Comparison of ENCODE assay signal across 15 cellular contexts in the genomic region with DNA sequence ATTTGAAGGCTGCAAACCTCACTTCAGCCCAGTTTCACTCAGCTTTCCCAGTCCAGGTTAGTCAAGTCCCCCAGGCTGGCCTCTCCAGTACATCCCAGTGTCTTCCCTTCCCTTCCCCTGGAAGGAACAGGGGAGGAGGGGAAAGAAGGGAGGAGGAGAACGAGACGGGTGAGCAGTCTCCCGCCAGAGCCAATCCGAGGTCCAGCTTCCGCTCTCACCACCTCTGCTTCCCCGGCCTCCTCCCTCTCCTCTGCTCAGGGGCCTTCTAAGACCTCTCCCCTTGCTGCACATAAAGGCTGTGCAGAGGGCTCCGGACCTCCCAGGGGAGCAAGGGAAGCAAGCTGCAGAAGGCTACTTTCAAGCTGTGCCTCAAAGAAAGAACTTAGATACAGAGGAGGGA. TPM values are rescaled to one million over a fixed set of nuclear protein-coding genes. Genes with fewer than 3 reads are reported as not detected.
DNase-seq lines count a peak whose midpoint lies in the region; FAIRE-seq and TF ChIP-seq lines count a peak whose summit lies in the region.
"Had no signal": no experiment of that assay in that cellular context is flagged by ENCODE, and none has a peak within 500 bp of the region (broad histone marks: within the 10 kb centered on the region; RNA-seq: fewer than 3 reads in every experiment).

No MANE protein-coding gene starts in this region.

- DNase-seq in NCI-H2227 treated with DMSO at 0.1 percent for 48 hours (lab: John Stamatoyannopoulos, UW) (peak; percentile 15), H1 (ENCODE audit: low read depth in 1 of 2, low spot score in 2 of 2) (no peak), retina (peak; percentile 69), AG08396 (ENCODE audit: low spot score) (no peak), globus pallidus (ENCODE audit: low spot score) (no peak)
- DNase-seq: activated CD4-positive, CD25-positive, alpha-beta regulatory T cell; activated naive CD4-positive, alpha-beta T cell treated with anti-CD3 and anti-CD28 coated beads, Interleukin-2, amount 10 ng/mL, durations not matched to agents 7 days and 5 days; body of pancreas; head of caudate nucleus; Kasumi-1; NCI-H2171; sigmoid colon had no signal

- no peaks in the 10 kb centered on the region for H3K79me1 ChIP-seq in H1 (ENCODE audit: low read depth, low read length)

- no peak overlapping the region for H2BK120ac ChIP-seq in H1 (replicated peaks; ENCODE audit: low read depth, low read length)

- no peak overlapping the region for H3K27ac ChIP-seq in H1 (ENCODE audit: low read depth, low read length)
- H3K27ac ChIP-seq: body of pancreas, esophagus muscularis mucosa, sigmoid colon, thoracic aorta had no signal

- H3K56ac ChIP-seq in H1 (replicated peaks; ENCODE audit: insufficient read length, low read depth, low read length): no peak overlapping the region

- TF ChIP-seq CTCF in H1 (IDR thresholded peaks at IDR 0.05; ENCODE audit: control extremely low read depth in 1 of 3, insufficient read depth in 1 of 3, low read depth in 1 of 3, low read length in 3 of 3): no peak

- CTCF ChIA-PET in H1 (lab: Charles Lee; ENCODE audit: partially characterized antibody): interaction anchor here (0.9 to 8.0 kb wide), 16 partner anchors 9 to 119 kb away, joined by 3 to 116 read pairs (median 11); partner anchors contain the start of genes ABCB8, ASIC3, FASTK and NOS3

- no peaks in the 10 kb centered on the region for H3K36me3 ChIP-seq in H1 (ENCODE audit: control insufficient read depth in 2 of 4, insufficient read depth in 4 of 4, low read length in 3 of 4)
- H3K36me3 ChIP-seq: esophagus muscularis mucosa, sigmoid colon, thoracic aorta had no signal

- H2BK5ac ChIP-seq in H1 (ENCODE audit: low read depth, low read length): peak overlapping the region; percentile 63; the same call in 1 of the 2 replicates

- H4K20me1 ChIP-seq in H1 (replicated peaks in 1 of 2; ENCODE audit: control insufficient read depth in 1 of 2, insufficient read depth in 2 of 2, low read length in 2 of 2): no peaks in the 10 kb centered on the region

- no peak overlapping the region for H3K4ac ChIP-seq in H1 (replicated peaks; ENCODE audit: insufficient read length, low read depth, low read length)

- no peak overlapping the region for H4K8ac ChIP-seq in H1 (ENCODE audit: extremely low read depth, insufficient read depth, low read length)

- peaks cover 8 to 44% (median 38%) of the 10 kb centered on the region in 4 experiments for H3K27me3 ChIP-seq in H1 (replicated peaks in 1 of 4; ENCODE audit: control insufficient read depth in 3 of 4, extremely low read depth in 1 of 4, insufficient read depth in 3 of 4, low read length in 3 of 4)

- peak overlapping the region; percentile 97 for H2BK20ac ChIP-seq in H1 (ENCODE audit: low read length)

- no peak overlapping the region for H3K4me3 ChIP-seq in H1 (ENCODE audit: extremely low read depth in 1 of 4, insufficient read depth in 2 of 4, low read depth in 3 of 4, low read length in 4 of 4)
- H3K4me3 ChIP-seq: body of pancreas, esophagus muscularis mucosa, sigmoid colon, thoracic aorta had no signal

- H3K79me2 ChIP-seq in H1 (ENCODE audit: control insufficient read depth in 1 of 2, insufficient read depth in 2 of 2, low read length in 2 of 2): no peaks in the 10 kb centered on the region

- no peak overlapping the region; a peak in 1 of 4 replicates for H3K4me2 ChIP-seq in H1 (ENCODE audit: insufficient read depth in 1 of 2, low read depth in 2 of 2, low read length in 2 of 2)

- no peak overlapping the region for H3K23ac ChIP-seq in H1 (ENCODE audit: insufficient read length)

- no peak for TF ChIP-seq EP300 in H1 (IDR thresholded peaks at IDR 0.05; ENCODE audit: borderline replicate concordance in 1 of 2, low read depth in 2 of 2, low read length in 2 of 2)

- peak overlapping the region; percentile 99 for H2BK15ac ChIP-seq in H1 (ENCODE audit: low read length)

- peak overlapping the region; percentile 66; the same call in 1 of the 2 replicates for H2AFZ ChIP-seq in H1 (ENCODE audit: low read length)

- H3K4me1 ChIP-seq in H1 (replicated peaks in 1 of 4; ENCODE audit: control insufficient read depth in 3 of 4, insufficient read depth in 4 of 4, low read length in 3 of 4): peaks cover 0 to 23% (median 16%) of the 10 kb centered on the region in 4 experiments; a peak in 5 of 7 replicates

- no peak overlapping the region for H3K9ac ChIP-seq in H1 (replicated peaks in 1 of 4; ENCODE audit: extremely low read depth in 1 of 4, low read depth in 3 of 4, low read length in 3 of 4)

- H4K91ac ChIP-seq in H1 (replicated peaks; ENCODE audit: insufficient read length, low read length): no peak overlapping the region

- H3K23me2 ChIP-seq in H1 (ENCODE audit: low read depth, low read length): peaks cover 7% of the 10 kb centered on the region; the same call in 1 of the 2 replicates

- H3K18ac ChIP-seq in H1 (ENCODE audit: extremely low read depth, low read length): peak overlapping the region; percentile 38; the same call in 1 of the 2 replicates

- FAIRE-seq in H1 (lab: Jason Lieb, UNC): no peak
- FAIRE-seq: islet of Langerhans had no signal

- WGBS in H1 (ENCODE audit: extremely low coverage in 1 of 2, insufficient coverage in 1 of 2, insufficient read length in 1 of 2, insufficient replicate concordance in 2 of 2, low coverage in 1 of 2, low lambda C conversion rate in 2 of 2, missing lambda C conversion rate in 1 of 2), 2 experiments: 38% methylated on average over 1 of the region's 7 CpGs; no CpG with 5 or more reads in 1 of the 2 experiments

- H2BK12ac ChIP-seq in H1 (ENCODE audit: low read depth, low read length): peak overlapping the region; percentile 95; the same call in 1 of the 2 replicates

- no peaks in the 10 kb centered on the region for H3K9me3 ChIP-seq in H1 (ENCODE audit: insufficient read depth in 2 of 2, low read depth in 1 of 2, low read length in 1 of 2)
- H3K9me3 ChIP-seq: body of pancreas, esophagus muscularis mucosa, sigmoid colon, thoracic aorta had no signal

- no peak for TF ChIP-seq RAD21 in H1 (IDR thresholded peaks at IDR 0.05 in 1 of 2, conservative IDR thresholded peaks at IDR 0.05 in 1 of 2; ENCODE audit: low read depth in 2 of 2, low read length in 2 of 2)

- H3K14ac ChIP-seq in H1 (ENCODE audit: insufficient read length): no peak overlapping the region

- no peak overlapping the region for H4K5ac ChIP-seq in H1 (ENCODE audit: insufficient read length, low read depth, low read length)

- no peak overlapping the region; the same call in 1 of the 2 replicates for H2AK5ac ChIP-seq in H1 (ENCODE audit: low read depth, low read length)

- POLR2A ChIA-PET in H1 (lab: Charles Lee; ENCODE audit: partially characterized antibody): interaction anchor here (2.6 to 3.2 kb wide), 2 partner anchors 11 to 41 kb away, joined by 15 to 16 read pairs; no protein-coding TSS in a partner anchor

- no peak for TF ChIP-seq POLR2A in H1 (IDR thresholded peaks at IDR 0.05; ENCODE audit: control extremely low read depth in 1 of 2, low read depth in 2 of 2, low read length in 2 of 2)

RNA-seq across cellular contexts. Expression of gene ATG9B, which starts 4.1 kb away (rescaled TPM):
- total RNA-seq in H1 (2021; fragmentation: NEBNext Ultra II Directional; extraction: Animal tissue kit (Norgen Biotek cat#: 25700)): 2.3 and 2.6 TPM in 2 replicates
- 1.4 and 2.7 TPM in 2 replicates for polyA plus RNA-seq in H1 (2011; rRNA removed)
- 2.7 TPM for polyA plus RNA-seq in H1 (2011; cell fraction: cytosol; rRNA removed)
- 6.4 TPM for polyA plus RNA-seq in H1 (2011; cell fraction: nucleus; rRNA removed)
- 2.7 to 4.3 TPM (median 3.1 TPM) in 4 replicates for polyA plus RNA-seq in H1 (2012, experiment 1 of 2)
- 0.79 TPM for polyA plus RNA-seq in H1 (2012, experiment 2 of 2)
- 1.7 TPM for polyA plus RNA-seq in H1 (2013, experiment 1 of 2)
- 1.8 TPM for polyA plus RNA-seq in H1 (2013, experiment 2 of 2)
- polyA minus RNA-seq in H1 (2011; rRNA and poly(A)+ RNA removed): 0.19 and 0.51 TPM in 2 replicates
- 0.88 TPM for polyA minus RNA-seq in H1 (2011; cell fraction: cytosol; rRNA and poly(A)+ RNA removed)
- 0.60 TPM for polyA minus RNA-seq in H1 (2011; cell fraction: nucleus; rRNA and poly(A)+ RNA removed)
- total RNA-seq: body of pancreas, sigmoid colon had no signal

RNA-seq across cellular contexts. Expression of gene ABCB8, which starts 8.0 kb away (rescaled TPM):
- 22.2 and 27.0 TPM in 2 replicates for total RNA-seq in H1 (2021; fragmentation: NEBNext Ultra II Directional; extraction: Animal tissue kit (Norgen Biotek cat#: 25700))
- polyA plus RNA-seq in H1 (2011; rRNA removed): 17.7 and 26.0 TPM in 2 replicates
- 16.7 TPM for polyA plus RNA-seq in H1 (2011; cell fraction: cytosol; rRNA removed)
- 52.2 TPM for polyA plus RNA-seq in H1 (2011; cell fraction: nucleus; rRNA removed)
- polyA plus RNA-seq in H1 (2012, experiment 1 of 2): 14.8 to 21.8 TPM (median 19.6 TPM) in 4 replicates
- 15.8 TPM for polyA plus RNA-seq in H1 (2012, experiment 2 of 2)
- polyA plus RNA-seq in H1 (2013, experiment 1 of 2): 16.5 TPM
- 15.7 TPM for polyA plus RNA-seq in H1 (2013, experiment 2 of 2)
- 17.2 and 19.5 TPM in 2 replicates for polyA minus RNA-seq in H1 (2011; rRNA and poly(A)+ RNA removed)
- 12.2 TPM for polyA minus RNA-seq in H1 (2011; cell fraction: cytosol; rRNA and poly(A)+ RNA removed)
- polyA minus RNA-seq in H1 (2011; cell fraction: nucleus; rRNA and poly(A)+ RNA removed): 28.9 TPM

RNA-seq across cellular contexts. Expression of gene ASIC3, which starts 28.1 kb away (rescaled TPM):
- total RNA-seq in H1 (2021; fragmentation: NEBNext Ultra II Directional; extraction: Animal tissue kit (Norgen Biotek cat#: 25700)): 1.4 and 1.9 TPM in 2 replicates
- polyA plus RNA-seq in H1 (2011; rRNA removed): 1.6 and 4.3 TPM in 2 replicates
- 2.6 TPM for polyA plus RNA-seq in H1 (2011; cell fraction: cytosol; rRNA removed)
- polyA plus RNA-seq in H1 (2011; cell fraction: nucleus; rRNA removed): 17.4 TPM
- 3.1 to 5.6 TPM (median 4.2 TPM) in 4 replicates for polyA plus RNA-seq in H1 (2012, experiment 1 of 2)
- polyA plus RNA-seq in H1 (2012, experiment 2 of 2): 2.4 TPM
- 0.87 TPM for polyA plus RNA-seq in H1 (2013, experiment 1 of 2)
- polyA plus RNA-seq in H1 (2013, experiment 2 of 2): 0.74 TPM
- 0.27 and 0.88 TPM in 2 replicates for polyA minus RNA-seq in H1 (2011; rRNA and poly(A)+ RNA removed)
- 0.73 TPM for polyA minus RNA-seq in H1 (2011; cell fraction: cytosol; rRNA and poly(A)+ RNA removed)
- polyA minus RNA-seq in H1 (2011; cell fraction: nucleus; rRNA and poly(A)+ RNA removed): 2.1 TPM

RNA-seq across cellular contexts. Expression of gene NOS3, which starts 29.4 kb away (rescaled TPM):
- 4.4 and 4.7 TPM in 2 replicates for total RNA-seq in H1 (2021; fragmentation: NEBNext Ultra II Directional; extraction: Animal tissue kit (Norgen Biotek cat#: 25700))
- polyA plus RNA-seq in H1 (2011; rRNA removed): 16.2 and 20.9 TPM in 2 replicates
- 8.1 TPM for polyA plus RNA-seq in H1 (2011; cell fraction: cytosol; rRNA removed)
- polyA plus RNA-seq in H1 (2011; cell fraction: nucleus; rRNA removed): 12.6 TPM
- polyA plus RNA-seq in H1 (2012, experiment 1 of 2): 4.2 to 10.6 TPM (median 8.1 TPM) in 4 replicates
- 5.2 TPM for polyA plus RNA-seq in H1 (2012, experiment 2 of 2)
- polyA plus RNA-seq in H1 (2013, experiment 1 of 2): 4.2 TPM
- 3.5 TPM for polyA plus RNA-seq in H1 (2013, experiment 2 of 2)
- polyA minus RNA-seq in H1 (2011; rRNA and poly(A)+ RNA removed): 5.4 and 6.9 TPM in 2 replicates
- 7.7 TPM for polyA minus RNA-seq in H1 (2011; cell fraction: cytosol; rRNA and poly(A)+ RNA removed)
- 10.1 TPM for polyA minus RNA-seq in H1 (2011; cell fraction: nucleus; rRNA and poly(A)+ RNA removed)

RNA-seq across cellular contexts. Expression of gene CDK5, which starts 37.5 kb away (rescaled TPM):
- 22.7 and 22.8 TPM in 2 replicates for total RNA-seq in H1 (2021; fragmentation: NEBNext Ultra II Directional; extraction: Animal tissue kit (Norgen Biotek cat#: 25700))
- 37.2 and 47.8 TPM in 2 replicates for polyA plus RNA-seq in H1 (2011; rRNA removed)
- polyA plus RNA-seq in H1 (2011; cell fraction: cytosol; rRNA removed): 30.4 TPM
- polyA plus RNA-seq in H1 (2011; cell fraction: nucleus; rRNA removed): 29.0 TPM
- 23.4 to 31.3 TPM (median 27.8 TPM) in 4 replicates for polyA plus RNA-seq in H1 (2012, experiment 1 of 2)
- polyA plus RNA-seq in H1 (2012, experiment 2 of 2): 24.6 TPM
- polyA plus RNA-seq in H1 (2013, experiment 1 of 2): 20.9 TPM
- 19.9 TPM for polyA plus RNA-seq in H1 (2013, experiment 2 of 2)
- 20.8 and 22.0 TPM in 2 replicates for polyA minus RNA-seq in H1 (2011; rRNA and poly(A)+ RNA removed)
- polyA minus RNA-seq in H1 (2011; cell fraction: cytosol; rRNA and poly(A)+ RNA removed): 8.8 TPM
- 14.2 TPM for polyA minus RNA-seq in H1 (2011; cell fraction: nucleus; rRNA and poly(A)+ RNA removed)

Comparison
In these comparisons a context has a peak if more than half of its experiments do, and no peak if none do; other contexts are left out.
1. DNase-seq: peak in NCI-H2227 treated with DMSO at 0.1 percent for 48 hours (single experiment) and retina (single experiment); none in H1 (0 of 2), AG08396 (single experiment) and globus pallidus (single experiment).